Comparison of ENCODE assay signal across 1 cellular context in the genomic region with DNA sequence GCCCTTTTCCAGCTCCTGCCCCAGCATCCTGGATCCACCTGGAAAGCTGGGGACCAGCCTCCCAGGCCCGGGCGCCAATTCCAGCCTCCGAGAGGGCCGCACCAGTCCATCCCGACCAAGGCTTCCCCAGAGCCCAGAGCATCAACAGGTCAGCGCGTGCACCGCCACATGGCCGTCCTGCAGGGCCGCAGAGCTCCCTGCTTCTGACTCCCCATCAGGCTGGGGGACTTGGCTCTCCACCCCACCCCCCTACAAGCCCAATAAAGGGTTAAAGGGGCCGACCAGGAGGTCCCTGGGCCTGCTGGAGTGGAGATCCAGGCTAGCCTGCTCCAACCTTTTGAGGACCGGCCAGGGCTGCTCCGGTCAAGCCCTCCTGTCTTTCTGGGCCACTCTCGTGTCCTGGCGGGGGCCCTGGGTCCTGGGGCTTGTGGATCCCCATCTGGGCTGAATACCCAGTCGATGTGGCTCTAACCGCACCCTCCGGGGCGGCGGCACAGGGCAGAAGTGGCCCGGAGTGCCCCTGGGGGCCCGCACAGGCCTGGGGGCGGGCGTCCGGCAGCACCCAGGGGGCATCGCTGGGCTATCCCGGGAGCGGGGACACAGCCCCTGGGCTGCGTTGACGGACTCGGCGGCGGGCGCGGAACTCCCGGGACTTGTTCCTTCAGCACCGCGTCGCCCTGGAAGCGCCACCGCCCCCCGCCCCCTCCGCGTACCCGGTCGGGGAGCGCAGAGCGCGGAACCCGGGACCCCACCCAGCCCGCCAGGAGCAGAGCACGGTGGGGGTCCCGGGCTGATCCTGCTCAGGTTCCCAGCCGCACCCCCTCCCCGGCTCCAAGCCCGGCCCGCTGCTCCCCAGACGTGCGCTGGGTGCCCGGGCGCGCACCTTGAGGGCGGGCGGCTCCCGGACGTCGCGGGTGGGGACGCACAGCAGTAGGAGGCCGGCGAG.
A peak's percentile ranks its signal among the peaks of the same experiment; 100 is the strongest.
TF ChIP-seq lines count a peak whose summit lies in the region.

No MANE protein-coding gene starts in this region.

TF ChIP-seq in endothelial cell of umbilical vein, 7 proteins besides CTCF, POLR2A, EP300 and RAD21:
- TF ChIP-seq EZH2 (IDR thresholded peaks at IDR 0.05; ENCODE audit: borderline replicate concordance, low read depth, low read length, severe bottlenecking): peak; percentile 97
- no peak for TF ChIP-seq GATA2 (IDR thresholded peaks at IDR 0.05; ENCODE audit: insufficient read depth, insufficient read length, low read depth, low read length)
